In genomic region chr2:150750726-150751125, GRCh38 we compare ENCODE assay signal across 15 cellular contexts.
DNase-seq lines count a peak whose midpoint lies in the region; ATAC-seq, FAIRE-seq and TF ChIP-seq lines count a peak whose summit lies in the region.
"Had no signal": no experiment of that assay in that cellular context is flagged by ENCODE, and none has a peak within 500 bp of the region (broad histone marks: within the 10 kb centered on the region; RNA-seq: fewer than 3 reads in every experiment).

No MANE protein-coding gene starts in this region.

- H3K36me3 ChIP-seq in ovary, result no peaks in the 10 kb centered on the region

- intact Hi-C loops in ovary (cut with DNase I), result no loop called here

- no peak for TF ChIP-seq CTCF in epithelial cell of esophagus (IDR thresholded peaks at IDR 0.05; ENCODE audit: insufficient read depth, low read depth, low read length, missing control alignments)
- TF ChIP-seq CTCF in foreskin keratinocyte (conservative IDR thresholded peaks at IDR 0.05), result no peak
- TF ChIP-seq CTCF in retinal pigment epithelial cell (conservative IDR thresholded peaks at IDR 0.05; ENCODE audit: low read depth, low read length), result no peak
- TF ChIP-seq CTCF in ovary (IDR thresholded peaks at IDR 0.05), result no peak

- no peak overlapping the region for H3K27ac ChIP-seq in foreskin keratinocyte
- no peak overlapping the region for H3K27ac ChIP-seq in ovary

- no peak for TF ChIP-seq POLR2A in ovary (IDR thresholded peaks at IDR 0.05)

- no peaks in the 10 kb centered on the region for H3K9me3 ChIP-seq in ovary

- peak; percentile 13 for FAIRE-seq in HTR-8/SVneo (lab: Jason Lieb, UNC)
- FAIRE-seq: A204.1, GM12878, GM18507 had no signal

- ATAC-seq in foreskin keratinocyte, result no peak
- no peak for ATAC-seq in HG03520 (IDR thresholded peaks at IDR 0.05; ENCODE audit: unreplicated experiment)
- ATAC-seq: GM12878 had no signal

- H3K4me1 ChIP-seq in foreskin keratinocyte (no peaks in the 10 kb centered on the region), ovary (ENCODE audit: insufficient read depth) (no peaks in the 10 kb centered on the region)

- DNase-seq in HTR-8/SVneo (ENCODE audit: insufficient read length, low spot score), result no peak
- peak; percentile 43 for DNase-seq in epithelial cell of esophagus (ENCODE audit: low read depth)
- DNase-seq in foreskin keratinocyte, result peak; percentile 33 to 59
- peak; percentile 9 for DNase-seq in retinal pigment epithelial cell (ENCODE audit: low read depth)
- no peak for DNase-seq in NCI-H128 (lab: John Stamatoyannopoulos, UW; ENCODE audit: unreplicated experiment)
- no peak for DNase-seq in ovary
- DNase-seq: C1 segment of cervical spinal cord; Calu3; CD4-positive, alpha-beta T cell; DMS79; H7 had no signal

- H3K27me3 ChIP-seq in foreskin keratinocyte (no peaks in the 10 kb centered on the region), ovary (no peaks in the 10 kb centered on the region)

- WGBS in ovary, 3 donors, result 96 to 98% (median 97%) methylated on average over 1 of the region's 1 CpG

- H3K4me3 ChIP-seq in epithelial cell of esophagus (ENCODE audit: low read length) (no peak overlapping the region), retinal pigment epithelial cell (ENCODE audit: low read length) (no peak overlapping the region), ovary (no peak overlapping the region)
- H3K4me3 ChIP-seq: GM12878 had no signal

- no peak for TF ChIP-seq EP300 in ovary (IDR thresholded peaks at IDR 0.05)

Comparison
In these comparisons a context has a peak if more than half of its experiments do, and no peak if none do; other contexts are left out.
1. DNase-seq: peak in epithelial cell of esophagus (single experiment), foreskin keratinocyte (2 of 2) and retinal pigment epithelial cell (single experiment); none in HTR-8/SVneo (single experiment), NCI-H128 (single experiment) and ovary (0 of 5).